23 cellular contexts compared by ENCODE assay signal in genomic region chr5:51131266-51131665, GRCh38.
"Had no signal": no experiment of that assay in that cellular context is flagged by ENCODE, and none has a peak within 500 bp of the region (broad histone marks: within the 10 kb centered on the region; RNA-seq: fewer than 3 reads in every experiment).

No MANE protein-coding gene starts in this region.

- H3K4me3 ChIP-seq: left ventricle myocardium inferior, lung, ovary, right atrium auricular region, right lobe of liver, smooth muscle cell, tibial nerve, uterus had no signal

- ATAC-seq: natural killer cell; right lobe of liver; stimulated activated memory B cell treated with anti-CD40 and anti-IgM and Interleukin-4, amounts not matched to agents 10 μg/mL and 1 μg/mL and 100 μg/mL, for 72 hours; stimulated activated naive CD8-positive, alpha-beta T cell treated with anti-CD3 and anti-CD28 coated beads, Interleukin-15, amount 100 ng/mL, for 72 hours had no signal

- H3K36me3 ChIP-seq: left ventricle myocardium inferior, ovary, right atrium auricular region, right lobe of liver, tibial nerve, uterus had no signal

- H3K4me1 Mint-ChIP-seq: mesothelial cell of epicardium; naive B cell; natural killer cell; stimulated activated memory B cell treated with anti-CD40 and anti-IgM and Interleukin-4, amounts not matched to agents 10 μg/mL and 1 μg/mL and 100 μg/mL, for 72 hours; stimulated activated naive CD8-positive, alpha-beta T cell treated with anti-CD3 and anti-CD28 coated beads, Interleukin-15, amount 100 ng/mL, for 72 hours had no signal

- H3K27ac Mint-ChIP-seq: mesothelial cell of epicardium; naive B cell; natural killer cell; progenitor cell of endocrine pancreas; stimulated activated memory B cell treated with anti-CD40 and anti-IgM and Interleukin-4, amounts not matched to agents 10 μg/mL and 1 μg/mL and 100 μg/mL, for 72 hours; stimulated activated naive CD8-positive, alpha-beta T cell treated with anti-CD3 and anti-CD28 coated beads, Interleukin-15, amount 100 ng/mL, for 72 hours; type B pancreatic cell had no signal

- H3K4me3 Mint-ChIP-seq: mesothelial cell of epicardium; naive B cell; natural killer cell; stimulated activated memory B cell treated with anti-CD40 and anti-IgM and Interleukin-4, amounts not matched to agents 10 μg/mL and 1 μg/mL and 100 μg/mL, for 72 hours; stimulated activated naive CD8-positive, alpha-beta T cell treated with anti-CD3 and anti-CD28 coated beads, Interleukin-15, amount 100 ng/mL, for 72 hours; type B pancreatic cell had no signal

- H3K27me3 ChIP-seq: ovary, right atrium auricular region, right lobe of liver, tibial nerve, uterus had no signal

- DNase-seq: islet precursor cell; left ventricle myocardium inferior; mesendoderm; naive B cell; natural killer cell; ovary; right lobe of liver; stimulated activated CD4-positive, alpha-beta T cell treated with anti-CD3 and anti-CD28 coated beads, Interleukin-1b, Interleukin-23, amount 100 ng/mL, for 48 hours; stimulated activated CD4-positive, alpha-beta T cell treated with anti-CD3 and anti-CD28 coated beads, Interleukin-2, amount 100 ng/mL, for 48 hours; stimulated activated CD4-positive, alpha-beta T cell treated with anti-CD3 and anti-CD28 coated beads, Interleukin-4, amount 100 ng/mL, for 4 hours; stimulated activated CD8-positive, alpha-beta memory T cell treated with anti-CD3 and anti-CD28 coated beads, Interleukin-4, amount 100 ng/mL, for 48 hours; stimulated activated naive CD4-positive, alpha-beta T cell treated with Interleukin-2 at 50 U/mL for 16 hours; stimulated activated naive CD8-positive, alpha-beta T cell treated with anti-CD3 and anti-CD28 coated beads, Interleukin-15, amount 100 ng/mL, for 72 hours; substantia nigra; uterus had no signal

- H3K36me3 Mint-ChIP-seq: mesothelial cell of epicardium; naive B cell; stimulated activated memory B cell treated with anti-CD40 and anti-IgM and Interleukin-4, amounts not matched to agents 10 μg/mL and 1 μg/mL and 100 μg/mL, for 72 hours; type B pancreatic cell had no signal

- H3K27me3 Mint-ChIP-seq: naive B cell; progenitor cell of endocrine pancreas; stimulated activated memory B cell treated with anti-CD40 and anti-IgM and Interleukin-4, amounts not matched to agents 10 μg/mL and 1 μg/mL and 100 μg/mL, for 72 hours; stimulated activated naive CD8-positive, alpha-beta T cell treated with anti-CD3 and anti-CD28 coated beads, Interleukin-15, amount 100 ng/mL, for 72 hours; type B pancreatic cell had no signal
